In the genomic region with DNA sequence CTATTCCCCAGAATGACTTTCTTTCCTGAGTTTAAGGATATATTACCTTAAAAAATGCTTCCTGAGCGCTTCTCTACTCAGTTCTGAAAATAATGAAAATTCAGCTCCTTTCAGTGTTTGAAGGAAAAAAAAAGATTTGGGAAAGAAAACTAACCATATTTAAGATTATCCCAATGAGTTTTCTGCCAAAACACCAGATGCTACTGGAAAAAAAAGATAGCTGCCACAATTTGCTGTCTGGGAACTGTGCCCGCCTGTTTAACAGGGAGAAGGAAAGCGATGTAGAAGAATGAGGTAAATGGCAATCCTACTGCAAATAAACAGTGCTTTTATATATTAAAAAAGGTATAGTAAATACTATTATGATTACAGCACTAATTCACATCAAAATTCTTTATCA, we compare ENCODE assay signal across 9 cellular contexts.
"Had no signal": no experiment of that assay in that cellular context is flagged by ENCODE, and none has a peak within 500 bp of the region (broad histone marks: within the 10 kb centered on the region; RNA-seq: fewer than 3 reads in every experiment).

No MANE protein-coding gene starts in this region.

- DNase-seq: activated naive CD4-positive, alpha-beta T cell treated with Interleukin-2 at 50 U/mL for 16 hours; dermis blood vessel endothelial cell; effector memory CD8-positive, alpha-beta T cell; left lung; mesendoderm; right lobe of liver; stomach had no signal

- ATAC-seq: activated CD4-positive, CD25-positive, alpha-beta regulatory T cell treated with anti-CD3 and anti-CD28 coated beads, Interleukin-2, amount 50 U/mL, for 24 hours; effector memory CD8-positive, alpha-beta T cell; left lung; natural killer cell treated with Interleukin-12 subunit alpha and Interleukin-12 subunit beta and Interleukin-15 and Interleukin-18, amount 100 ng/mL, for 72 hours; right lobe of liver had no signal
